Comparison of ENCODE assay signal across 22 cellular contexts in genomic region chr19:48982280-48982679, GRCh38. TPM values are rescaled to one million over a fixed set of nuclear protein-coding genes. Genes with fewer than 3 reads are reported as not detected.
"Had no signal": no experiment of that assay in that cellular context is flagged by ENCODE, and none has a peak within 500 bp of the region (broad histone marks: within the 10 kb centered on the region; RNA-seq: fewer than 3 reads in every experiment).

No MANE protein-coding gene starts in this region.

- H3K4me3 ChIP-seq: cardiac muscle cell, right atrium auricular region, smooth muscle cell, stomach, testis, upper lobe of left lung had no signal

- H3K27me3 ChIP-seq: cardiac muscle cell, right atrium auricular region, stomach, testis, upper lobe of left lung had no signal

- H3K27ac ChIP-seq: cardiac muscle cell, stomach, testis, upper lobe of left lung had no signal

- H3K4me1 Mint-ChIP-seq: natural killer cell had no signal

- H3K4me1 ChIP-seq: testis had no signal

- H3K4me3 Mint-ChIP-seq: activated B cell treated with CpG ODN at 0.5 μM for 24 hours; activated CD4-positive, alpha-beta T cell treated with anti-CD3 and anti-CD28 coated beads, Interleukin-2, amount 10 ng/mL, durations not matched to agents 24 days and 14 days; activated T-cell treated with anti-CD3 and anti-CD28 coated beads, Interleukin-2, amount 50 U/mL, for 72 hours; memory B cell; natural killer cell; T-helper 17 cell had no signal

- H3K27ac Mint-ChIP-seq: activated B cell treated with CpG ODN at 0.5 μM for 24 hours; activated CD4-positive, alpha-beta T cell treated with anti-CD3 and anti-CD28 coated beads, Interleukin-2, amount 10 ng/mL, durations not matched to agents 24 days and 14 days; activated naive CD4-positive, alpha-beta T cell treated with anti-CD3 and anti-CD28 coated beads, Interleukin-2, amount 50 U/mL, for 72 hours; activated T-cell treated with anti-CD3 and anti-CD28 coated beads, Interleukin-2, amount 50 U/mL, for 72 hours; memory B cell; natural killer cell; T-helper 17 cell had no signal

- DNase-seq: activated B cell treated with CpG ODN at 0.5 μM for 24 hours; activated CD4-positive, alpha-beta T cell treated with anti-CD3 and anti-CD28 coated beads, Interleukin-2, amount 10 ng/mL, durations not matched to agents 24 days and 14 days; activated CD8-positive, alpha-beta memory T cell treated with anti-CD3 and anti-CD28 coated beads, Interleukin-2, amount 50 U/mL, for 48 hours; activated gamma-delta T cell; activated T-cell treated with anti-CD3 and anti-CD28 coated beads, Interleukin-2, amount 50 U/mL, for 72 hours; hypothalamus; left ventricle myocardium superior; natural killer cell; nucleus accumbens; stimulated activated CD4-positive, alpha-beta T cell treated with anti-CD3 and anti-CD28 coated beads, Interleukin-4, amount 100 ng/mL, for 4 hours; stimulated activated CD8-positive, alpha-beta memory T cell treated with anti-CD3 and anti-CD28 coated beads, Interleukin-4, amount 100 ng/mL, for 48 hours; stomach; T-helper 17 cell; testis; upper lobe of left lung had no signal

- H3K9me3 ChIP-seq: right atrium auricular region, stomach, testis, upper lobe of left lung had no signal

- H3K36me3 Mint-ChIP-seq: natural killer cell had no signal

- ATAC-seq: activated naive CD4-positive, alpha-beta T cell treated with anti-CD3 and anti-CD28 coated beads, Interleukin-2, amount 50 U/mL, for 72 hours; activated T-cell treated with anti-CD3 and anti-CD28 coated beads, Interleukin-2, amount 50 U/mL, for 72 hours; esophagus mucosa; left ventricle myocardium superior; natural killer cell; T-helper 17 cell had no signal

- H3K27me3 Mint-ChIP-seq: activated B cell treated with CpG ODN at 0.5 μM for 24 hours; activated CD4-positive, alpha-beta T cell treated with anti-CD3 and anti-CD28 coated beads, Interleukin-2, amount 10 ng/mL, durations not matched to agents 24 days and 14 days; memory B cell; T-helper 17 cell had no signal

- H3K4me2 ChIP-seq: smooth muscle cell had no signal

- H3K9me3 Mint-ChIP-seq: activated B cell treated with CpG ODN at 0.5 μM for 24 hours; activated CD4-positive, alpha-beta T cell treated with anti-CD3 and anti-CD28 coated beads, Interleukin-2, amount 10 ng/mL, durations not matched to agents 24 days and 14 days; activated naive CD4-positive, alpha-beta T cell treated with anti-CD3 and anti-CD28 coated beads, Interleukin-2, amount 50 U/mL, for 72 hours; activated T-cell treated with anti-CD3 and anti-CD28 coated beads, Interleukin-2, amount 50 U/mL, for 72 hours; memory B cell; natural killer cell had no signal

RNA-seq across cellular contexts. Expression of gene LHB, which starts 34.6 kb away (rescaled TPM):
- total RNA-seq: activated B cell treated with CpG ODN at 0.5 μM for 24 hours; activated CD4-positive, alpha-beta T cell treated with anti-CD3 and anti-CD28 coated beads, Interleukin-2, amount 10 ng/mL, durations not matched to agents 24 days and 14 days; activated naive CD4-positive, alpha-beta T cell treated with anti-CD3 and anti-CD28 coated beads, Interleukin-2, amount 50 U/mL, for 72 hours; activated T-cell treated with anti-CD3 and anti-CD28 coated beads, Interleukin-2, amount 50 U/mL, for 72 hours; esophagus mucosa; left ventricle myocardium superior; posterior vena cava; right atrium auricular region; smooth muscle cell; T-helper 17 cell had no signal
- polyA plus RNA-seq: cardiac muscle cell, smooth muscle cell had no signal
